Comparison of ENCODE assay signal across 9 cellular contexts in genomic region chr12:2853626-2854025, GRCh38. TPM values are rescaled to one million over a fixed set of nuclear protein-coding genes. Genes with fewer than 3 reads are reported as not detected.
DNase-seq lines count a peak whose midpoint lies in the region; ATAC-seq and TF ChIP-seq lines count a peak whose summit lies in the region.
"Had no signal": no experiment of that assay in that cellular context is flagged by ENCODE, and none has a peak within 500 bp of the region (broad histone marks: within the 10 kb centered on the region; RNA-seq: fewer than 3 reads in every experiment).

No MANE protein-coding gene starts in this region.

- H3K9me3 Mint-ChIP-seq in CD14-positive monocyte = peaks cover 0 to 2% (median 0%) of the 10 kb centered on the region in 7 donors
- H3K9me3 Mint-ChIP-seq in osteocyte (ENCODE audit: unreplicated experiment) = no peaks in the 10 kb centered on the region

- TF ChIP-seq CTCF in CD14-positive monocyte (IDR thresholded peaks at IDR 0.05) = peak; percentile 72
- TF ChIP-seq CTCF in Peyer's patch (IDR thresholded peaks at IDR 0.05) = peak in 5 of 6 experiments; percentile 8 to 77 (median 71)
- TF ChIP-seq CTCF in osteocyte (IDR thresholded peaks at IDR 0.05) = peak; percentile 89

- peak overlapping the region in 1 of 7 donors; percentile 55 for H3K27ac Mint-ChIP-seq in CD14-positive monocyte
- H3K27ac Mint-ChIP-seq in osteocyte (ENCODE audit: unreplicated experiment) = no peak overlapping the region

- no peaks in the 10 kb centered on the region for H3K36me3 ChIP-seq in Peyer's patch

- H3K4me3 ChIP-seq in Peyer's patch = no peak overlapping the region
- H3K4me3 ChIP-seq: skin epidermis had no signal

- H3K27me3 Mint-ChIP-seq in CD14-positive monocyte (ENCODE audit: low read depth in 3 of 3) (peaks cover 0 to 2% (median 1%) of the 10 kb centered on the region in 3 donors), osteocyte (ENCODE audit: unreplicated experiment) (no peaks in the 10 kb centered on the region)

- H3K27me3 ChIP-seq in Peyer's patch = no peaks in the 10 kb centered on the region

- ATAC-seq in GM18870 (IDR thresholded peaks at IDR 0.05; ENCODE audit: unreplicated experiment) (no peak), HG02610 (IDR thresholded peaks at IDR 0.05; ENCODE audit: unreplicated experiment) (no peak)

- H3K4me1 ChIP-seq in Peyer's patch = peaks cover 0 to 23% (median 0%) of the 10 kb centered on the region in 4 donors

- no peak for TF ChIP-seq POLR2A in Peyer's patch (IDR thresholded peaks at IDR 0.05)

- H3K4me1 Mint-ChIP-seq in CD14-positive monocyte (peaks cover 4% of the 10 kb centered on the region), osteocyte (ENCODE audit: unreplicated experiment) (peaks cover 22% of the 10 kb centered on the region)

- no peaks in the 10 kb centered on the region for H3K9me3 ChIP-seq in Peyer's patch

- intact Hi-C loops in CD14-positive monocyte (cut with micrococcal nuclease) = loop anchor here (2.0 to 10.0 kb wide), 4 partner anchors 91 to 191 kb away; no protein-coding TSS in a partner anchor

- H3K36me3 Mint-ChIP-seq in CD14-positive monocyte (peaks cover 17 to 35% of the 10 kb centered on the region in 2 donors), osteocyte (ENCODE audit: unreplicated experiment) (no peaks in the 10 kb centered on the region)

- DNase-seq in CD14-positive monocyte (ENCODE audit: low spot score) = no peak
- DNase-seq in HCEC 1CT = peak; percentile 71
- peak; percentile 28 to 86 (median 84) for DNase-seq in Peyer's patch
- peak in 3 of 4 experiments; percentile 5 to 24 (median 9) for DNase-seq in activated naive CD4-positive, alpha-beta T cell (lab: John Stamatoyannopoulos, UW)
- peak; percentile 58 for DNase-seq in glomerular visceral epithelial cell (ENCODE audit: extremely low spot score)
- peak; percentile 94 for DNase-seq in osteocyte (ENCODE audit: extremely low spot score, unreplicated experiment)

- H3K4me3 Mint-ChIP-seq in CD14-positive monocyte (no peak overlapping the region), osteocyte (ENCODE audit: unreplicated experiment) (no peak overlapping the region)

- H3K27ac ChIP-seq in Peyer's patch = no peak overlapping the region
- H3K27ac ChIP-seq: skin epidermis had no signal

RNA-seq across cellular contexts. Expression of gene TEX52, which starts 3.2 kb away (rescaled TPM):
- not detected for polyA plus RNA-seq in CD14-positive monocyte
- 1 to 10 TPM in 1 of 4 donors, not detected in 3; 2.3 TPM for total RNA-seq in Peyer's patch
- total RNA-seq in osteocyte = not detected in 2 replicates

RNA-seq across cellular contexts. Expression of gene NRIP2, which starts 18.8 kb away (rescaled TPM):
- under 1 TPM; 0.19 to 0.24 TPM for polyA plus RNA-seq in CD14-positive monocyte
- not detected for total RNA-seq in Peyer's patch
- total RNA-seq in osteocyte = 0.13 TPM in 1 of 2 replicates, not detected in the other

RNA-seq across cellular contexts. Expression of gene FOXM1, which starts 23.3 kb away (rescaled TPM):
- polyA plus RNA-seq in CD14-positive monocyte = not detected
- total RNA-seq in Peyer's patch = 10 to 100 TPM in 2 of 4 donors, 1 to 10 TPM in 2; 6.4 to 31.4 (median 11.2) TPM
- 14.9 and 17.4 TPM in 2 replicates for total RNA-seq in osteocyte

RNA-seq across cellular contexts. Expression of gene RHNO1, which starts 23.4 kb away (rescaled TPM):
- 10 to 100 TPM; 19.8 to 24.7 TPM for polyA plus RNA-seq in CD14-positive monocyte
- 10 to 100 TPM in 3 of 4 donors, 1 to 10 TPM in 1; 5.8 to 23.0 (median 17.8) TPM for total RNA-seq in Peyer's patch
- total RNA-seq in osteocyte = 18.8 and 24.5 TPM in 2 replicates

RNA-seq across cellular contexts. Expression of gene TULP3, which starts 37.1 kb away (rescaled TPM):
- polyA plus RNA-seq in CD14-positive monocyte = 1 to 10 TPM; 1.7 to 2.3 TPM
- total RNA-seq in Peyer's patch (10 to 100 TPM in 3 of 4 donors, 1 to 10 TPM in 1; 7.2 to 63.5 (median 12.6) TPM), osteocyte (30.8 and 31.2 TPM in 2 replicates)
